8 cellular contexts compared by ENCODE assay signal in genomic region chr6:85676086-85676729, GRCh38. TPM values are rescaled to one million over a fixed set of nuclear protein-coding genes. Genes with fewer than 3 reads are reported as not detected.
DNase-seq lines count a peak whose midpoint lies in the region; ATAC-seq, FAIRE-seq and TF ChIP-seq lines count a peak whose summit lies in the region.

No MANE protein-coding gene starts in this region.

- H4K20me1 ChIP-seq in HepG2 (ENCODE audit: insufficient read depth, low read length), result peaks cover 39% of the 10 kb centered on the region

- DNase-seq in heart left ventricle (no peak), Right ventricle myocardium superior (no peak), adrenal gland (peak in 2 of 7 donors; percentile 19 to 21), HepG2 (ENCODE audit: low spot score) (no peak), upper lobe of right lung (no peak)
- no peak for DNase-seq in stimulated activated naive CD4-positive, alpha-beta T cell treated with Interleukin-2 at 50 U/mL for 16 hours (lab: John Stamatoyannopoulos, UW)

- H3K27me3 ChIP-seq in heart left ventricle (no peaks in the 10 kb centered on the region), adrenal gland (no peaks in the 10 kb centered on the region), HepG2 (ENCODE audit: control insufficient read depth in 1 of 2, insufficient read depth in 2 of 2, low read length in 2 of 2) (no peaks in the 10 kb centered on the region; a peak in 1 of 5 replicates), upper lobe of right lung (no peaks in the 10 kb centered on the region)

- POLR2A ChIA-PET in HepG2 (lab: Yijun Ruan, JAX), result interaction anchor here (1.6 to 5.5 kb wide), 3 partner anchors 24 to 83 kb away, joined by 3 to 245 read pairs (median 44); partner anchors contain the start of genes SNX14 and SYNCRIP

- TF ChIP-seq POLR2A in heart left ventricle (IDR thresholded peaks at IDR 0.05), result no peak
- no peak for TF ChIP-seq POLR2A in adrenal gland (IDR thresholded peaks at IDR 0.05)
- TF ChIP-seq POLR2A in HepG2 (IDR thresholded peaks at IDR 0.05; ENCODE audit: insufficient read depth in 1 of 2, low read depth in 2 of 2, low read length in 2 of 2), result peak in 1 of 2 experiments; percentile 34; a peak in 2 of 4 replicates

- H3K36me3 ChIP-seq in heart left ventricle (peaks cover 0 to 28% (median 0%) of the 10 kb centered on the region in 9 donors), adrenal gland (replicated peaks in 1 of 2) (no peaks in the 10 kb centered on the region), HepG2 (replicated peaks in 1 of 2; ENCODE audit: control insufficient read depth in 1 of 2, insufficient read depth in 2 of 2, low read length in 2 of 2) (peaks cover 0 to 4% of the 10 kb centered on the region in 2 experiments; a peak in 1 of 5 replicates), upper lobe of right lung (peaks cover 15% of the 10 kb centered on the region)

- no peak for FAIRE-seq in HepG2 (lab: Jason Lieb, UNC)

- H3K9me3 ChIP-seq in heart left ventricle (no peaks in the 10 kb centered on the region), adrenal gland (replicated peaks in 1 of 3) (no peaks in the 10 kb centered on the region), HepG2 (ENCODE audit: low read length) (no peaks in the 10 kb centered on the region), upper lobe of right lung (no peaks in the 10 kb centered on the region)

- TF ChIP-seq CTCF in heart left ventricle (IDR thresholded peaks at IDR 0.05) (no peak), adrenal gland (IDR thresholded peaks at IDR 0.05) (no peak), HepG2 (CRISPR knock-in tag; IDR thresholded peaks at IDR 0.05) (no peak), upper lobe of right lung (IDR thresholded peaks at IDR 0.05) (no peak)

- ATAC-seq in heart left ventricle (no peak), Right ventricle myocardium superior (ENCODE audit: poor library complexity) (no peak), HepG2 (no peak), upper lobe of right lung (no peak), GM21786 (IDR thresholded peaks at IDR 0.05; ENCODE audit: unreplicated experiment) (no peak), GM21528 (IDR thresholded peaks at IDR 0.05; ENCODE audit: low FRiP score, unreplicated experiment) (no peak)

- TF ChIP-seq RAD21 in HepG2 (CRISPR knock-in tag; IDR thresholded peaks at IDR 0.05), result no peak

- peak overlapping the region; percentile 97 for H3K9ac ChIP-seq in HepG2 (ENCODE audit: insufficient read depth, low read depth, low read length)

- CTCF ChIA-PET in HepG2 (lab: Yijun Ruan, JAX; ENCODE audit: low intra/inter-chr PET ratio, low total read pairs), result no interaction called here

- H3K4me3 ChIP-seq in heart left ventricle, result peak overlapping the region; percentile 63 to 93 (median 84)
- H3K4me3 ChIP-seq in adrenal gland, result peak overlapping the region in 2 of 4 donors; percentile 64 to 91
- H3K4me3 ChIP-seq in HepG2 (replicated peaks in 1 of 3; ENCODE audit: insufficient read depth in 1 of 3, low read depth in 2 of 3, low read length in 3 of 3), result peak overlapping the region; percentile 92 to 97 (median 93); a peak in 5 of 6 replicates
- H3K4me3 ChIP-seq in upper lobe of right lung, result peak overlapping the region; percentile 91

- 16 to 22% (median 17%) methylated on average over 6 of the region's 6 CpGs for WGBS in heart left ventricle, 4 donors
- whole genome bisulfite sequencing in adrenal gland, 4 donors, result 2 to 7% (median 6%) methylated on average over 6 of the region's 6 CpGs
- 29% methylated on average over 6 of the region's 6 CpGs for WGBS in HepG2 (ENCODE audit: low lambda C conversion rate)

- H2AFZ ChIP-seq in HepG2 (ENCODE audit: low read length), result no peak overlapping the region

- peaks cover 48% of the 10 kb centered on the region for H3K79me2 ChIP-seq in HepG2 (ENCODE audit: insufficient read depth, low read length)

- H3K27ac ChIP-seq in heart left ventricle, result peak overlapping the region in 7 of 12 donors; percentile 10 to 93 (median 82)
- peak overlapping the region in 3 of 5 donors; percentile 13 to 88 (median 64) for H3K27ac ChIP-seq in adrenal gland
- H3K27ac ChIP-seq in HepG2 (ENCODE audit: extremely low read length, insufficient read depth, low read length), result peak overlapping the region; percentile 97
- H3K27ac ChIP-seq in upper lobe of right lung, result peak overlapping the region; percentile 6

- intact Hi-C loops in heart left ventricle (cut with DNase I), result loop anchor here in 7 of 10 donors (2.0 to 10.0 kb wide), 8 partner anchors 31 to 1731 kb away; partner anchors contain the start of genes SNX14 (in 4 of the 7), CFAP206 (in 1 of the 7) and ZNF292 (in 1 of the 7)
- intact Hi-C loops in Right ventricle myocardium superior (cut with DNase I), result loop anchor here (5.0 kb wide), 1 partner anchor 84 kb away; the partner anchor contains the start of gene SNX14
- intact Hi-C loops in adrenal gland (cut with DNase I), result loop anchor here in 1 of 2 donors (5.0 to 10.0 kb wide), 2 partner anchors 34 to 81 kb away; partner anchors contain the start of genes SNX14 and SYNCRIP
- intact Hi-C loops in HepG2 (cut with micrococcal nuclease; ENCODE audit: unreplicated experiment), result loop anchor here (5.0 to 10.0 kb wide), 2 partner anchors 84 to 189 kb away; partner anchors contain the start of gene SNX14
- intact Hi-C loops in upper lobe of right lung (cut with DNase I), result no loop called here

- peak overlapping the region; percentile 82 for H3K4me2 ChIP-seq in HepG2 (ENCODE audit: low read depth, low read length)

- BruUV-seq in HepG2 (replicated peaks; lab: Mats Ljungman, UMichigan), result no TSS peak

- no peak for TF ChIP-seq EP300 in HepG2 (IDR thresholded peaks at IDR 0.05; ENCODE audit: low read depth in 2 of 2, low read length in 2 of 2)
- no peak for TF ChIP-seq EP300 in HepG2 (CRISPR knock-in tag; IDR thresholded peaks at IDR 0.05; ENCODE audit: borderline replicate concordance)

- in situ Hi-C loops in HepG2 (cut with HindIII; ENCODE audit: extremely low pct_ligation_motif_present, low pct_unique_long_range_greater_than_20kb), result loop anchor here (5.0 kb wide), 1 partner anchor 34 kb away; the partner anchor contains the start of gene SYNCRIP

- peaks cover 0 to 49% (median 25%) of the 10 kb centered on the region in 12 donors for H3K4me1 ChIP-seq in heart left ventricle
- peaks cover 24 to 38% of the 10 kb centered on the region in 2 donors for H3K4me1 ChIP-seq in adrenal gland (replicated peaks in 1 of 2)
- peaks cover 39% of the 10 kb centered on the region for H3K4me1 ChIP-seq in HepG2 (ENCODE audit: insufficient read depth, low read length)
- peaks cover 29% of the 10 kb centered on the region for H3K4me1 ChIP-seq in upper lobe of right lung

RNA-seq across cellular contexts. Expression of gene SYNCRIP, which starts 33.5 kb away (rescaled TPM):
- total RNA-seq in heart left ventricle (10 to 100 TPM; 28.4 to 71.0 (median 59.0) TPM), Right ventricle myocardium superior (55.7 TPM), adrenal gland (100 to 1,000 TPM in 1 of 8 donors, 10 to 100 TPM in 7; 28.2 to 103 (median 54.9) TPM), HepG2 (2016; rRNA removed; fragmentation: Illumina TruSeq; extraction: Trizol) (112 and 183 TPM in 2 replicates), upper lobe of right lung (88.3 TPM)
- polyA plus RNA-seq in heart left ventricle (10 to 100 TPM; 23.7 to 51.3 TPM), adrenal gland (100 to 1,000 TPM in 1 of 3 donors, 10 to 100 TPM in 2; 21.9 to 173 (median 28.2) TPM), HepG2 (2011; rRNA removed) (6.8 and 8.1 TPM in 2 replicates)
- total RNA-seq in HepG2 (2016; cell fraction: cytosol; rRNA removed; fragmentation: Illumina TruSeq; extraction: Trizol; ENCODE audit: low read depth), result 11.4 and 13.0 TPM in 2 replicates
- total RNA-seq in HepG2 (2016; cell fraction: insoluble cytoplasmic fraction; rRNA removed; fragmentation: Illumina TruSeq; extraction: Trizol), result 101 and 177 TPM in 2 replicates
- total RNA-seq in HepG2 (2016; cell fraction: membrane; rRNA removed; fragmentation: Illumina TruSeq; extraction: Trizol), result 28.5 and 32.6 TPM in 2 replicates
- total RNA-seq in HepG2 (2016; cell fraction: nucleus; rRNA removed; fragmentation: Illumina TruSeq; extraction: Trizol), result 112 TPM in 2 replicates
- 3.2 and 5.2 TPM in 2 replicates for polyA plus RNA-seq in HepG2 (2011; cell fraction: cytosol; rRNA removed)
- polyA plus RNA-seq in HepG2 (2011; cell fraction: nucleus; rRNA removed), result 6.9 and 7.9 TPM in 2 replicates
- 41.5 and 63.8 TPM in 2 replicates for polyA plus RNA-seq in HepG2 (2012)
- polyA plus RNA-seq in HepG2 (2016; cell fraction: cytosol; fragmentation: Illumina TruSeq; extraction: Trizol; ENCODE audit: low read depth), result 5.1 and 5.8 TPM in 2 replicates
- polyA plus RNA-seq in HepG2 (2016; cell fraction: insoluble cytoplasmic fraction; fragmentation: Illumina TruSeq; extraction: Trizol; ENCODE audit: low read depth), result 185 and 186 TPM in 2 replicates
- polyA plus RNA-seq in HepG2 (2016; cell fraction: membrane; fragmentation: Illumina TruSeq; extraction: Trizol; ENCODE audit: low read depth), result 12.7 and 15.0 TPM in 2 replicates
- polyA plus RNA-seq in HepG2 (2016; cell fraction: nucleus; fragmentation: Illumina TruSeq; extraction: Trizol; ENCODE audit: insufficient read depth, low read depth), result 74.1 and 83.2 TPM in 2 replicates
- 7.5 and 23.4 TPM in 2 replicates for polyA minus RNA-seq in HepG2 (2011; rRNA and poly(A)+ RNA removed; ENCODE audit: low replicate concordance)
- polyA minus RNA-seq in HepG2 (2011; cell fraction: cytosol; rRNA and poly(A)+ RNA removed), result 13.1 and 17.5 TPM in 2 replicates
- polyA minus RNA-seq in HepG2 (2011; cell fraction: nucleus; rRNA and poly(A)+ RNA removed), result 70.1 and 89.5 TPM in 2 replicates

Comparison
In these comparisons a context has a peak if more than half of its experiments do, and no peak if none do; other contexts are left out.
1. H3K27ac ChIP-seq: peak in every context shown above with its lines; median percentile 97 in HepG2; 82 in heart left ventricle; 64 in adrenal gland; 6 in upper lobe of right lung.